1 cellular context compared by ENCODE assay signal in genomic region chr22:35627267-35628041, GRCh38.
A peak's percentile ranks its signal among the peaks of the same experiment; 100 is the strongest.
TF ChIP-seq lines count a peak whose summit lies in the region.

No MANE protein-coding gene starts in this region.

TF ChIP-seq in HepG2, 621 proteins besides CTCF, POLR2A, EP300 and RAD21 (continued from another document and continues in another):
- TF ChIP-seq ARID4A (CRISPR knock-in tag; IDR thresholded peaks at IDR 0.05; ENCODE audit: borderline replicate concordance) (peak; percentile 50; the same call in 1 of the 2 replicates), ZNF619 (CRISPR knock-in tag; IDR thresholded peaks at IDR 0.05) (no peak), ZNF501 (CRISPR knock-in tag; IDR thresholded peaks at IDR 0.05) (peak; percentile 73), E2F2 (CRISPR knock-in tag; IDR thresholded peaks at IDR 0.05; ENCODE audit: borderline replicate concordance) (peak; percentile 58; the same call in 1 of the 2 replicates), LCORL (IDR thresholded peaks at IDR 0.05) (no peak), LCORL (CRISPR knock-in tag; IDR thresholded peaks at IDR 0.05) (peak; percentile 73), SNAPC2 (CRISPR knock-in tag; IDR thresholded peaks at IDR 0.05) (0 out of 2 replicates have a peak, but pooled peaks have one; percentile 22), ZNF790 (CRISPR knock-in tag; IDR thresholded peaks at IDR 0.05; ENCODE audit: borderline replicate concordance) (no peak), MYC (CRISPR knock-in tag; IDR thresholded peaks at IDR 0.05; ENCODE audit: borderline replicate concordance) (peak; percentile 43; the same call in 1 of the 2 replicates), GPBP1L1 (CRISPR knock-in tag; IDR thresholded peaks at IDR 0.05) (no peak), ZNF10 (CRISPR knock-in tag; IDR thresholded peaks at IDR 0.05; ENCODE audit: borderline replicate concordance, low read depth) (no peak), SALL2 (CRISPR knock-in tag; IDR thresholded peaks at IDR 0.05) (0 out of 2 replicates have a peak, but pooled peaks have one; percentile 39), NRL (CRISPR knock-in tag; IDR thresholded peaks at IDR 0.05; ENCODE audit: borderline replicate concordance) (peak; percentile 68; the same call in 1 of the 2 replicates), POLR2G (IDR thresholded peaks at IDR 0.05; ENCODE audit: low read depth, low read length) (peak; percentile 35; the same call in 1 of the 2 replicates), RXRB (CRISPR knock-in tag; IDR thresholded peaks at IDR 0.05; ENCODE audit: borderline replicate concordance) (0 out of 2 replicates have a peak, but pooled peaks have one; percentile 28), FOXC1 (CRISPR knock-in tag; IDR thresholded peaks at IDR 0.05; ENCODE audit: borderline replicate concordance) (peak; percentile 59; the same call in 1 of the 2 replicates), HIC2 (CRISPR knock-in tag; IDR thresholded peaks at IDR 0.05; ENCODE audit: low read depth) (peak; percentile 33; the same call in 1 of the 2 replicates), ZNF20 (CRISPR knock-in tag; IDR thresholded peaks at IDR 0.05) (no peak), ZNF205 (CRISPR knock-in tag; IDR thresholded peaks at IDR 0.05) (no peak), MTERF4 (CRISPR knock-in tag; IDR thresholded peaks at IDR 0.05) (no peak), ZFAT (CRISPR knock-in tag; conservative IDR thresholded peaks at IDR 0.05) (no peak), ZMAT3 (CRISPR knock-in tag; conservative IDR thresholded peaks at IDR 0.05) (no peak), PITX1 (CRISPR knock-in tag; IDR thresholded peaks at IDR 0.05) (no peak), RFX5 (IDR thresholded peaks at IDR 0.05; ENCODE audit: low read depth, low read length) (peak; percentile 91), CC2D1A (CRISPR knock-in tag; IDR thresholded peaks at IDR 0.05) (0 out of 2 replicates have a peak, but pooled peaks have one; percentile 56), ZNF34 (CRISPR knock-in tag; IDR thresholded peaks at IDR 0.05; ENCODE audit: borderline replicate concordance) (no peak), TAF1 (CRISPR knock-in tag; IDR thresholded peaks at IDR 0.05) (peak; percentile 41; the same call in 1 of the 2 replicates), ZBTB39 (CRISPR knock-in tag; IDR thresholded peaks at IDR 0.05) (no peak), ZNF335 (CRISPR knock-in tag; IDR thresholded peaks at IDR 0.05) (peak; percentile 94), ZKSCAN1 (IDR thresholded peaks at IDR 0.05; ENCODE audit: low read length) (no peak), ZNF274 (CRISPR knock-in tag; IDR thresholded peaks at IDR 0.05) (peak; percentile 59; the same call in 1 of the 2 replicates), ZBTB21 (CRISPR knock-in tag; IDR thresholded peaks at IDR 0.05) (no peak)
- TF ChIP-seq, protein P1, sequence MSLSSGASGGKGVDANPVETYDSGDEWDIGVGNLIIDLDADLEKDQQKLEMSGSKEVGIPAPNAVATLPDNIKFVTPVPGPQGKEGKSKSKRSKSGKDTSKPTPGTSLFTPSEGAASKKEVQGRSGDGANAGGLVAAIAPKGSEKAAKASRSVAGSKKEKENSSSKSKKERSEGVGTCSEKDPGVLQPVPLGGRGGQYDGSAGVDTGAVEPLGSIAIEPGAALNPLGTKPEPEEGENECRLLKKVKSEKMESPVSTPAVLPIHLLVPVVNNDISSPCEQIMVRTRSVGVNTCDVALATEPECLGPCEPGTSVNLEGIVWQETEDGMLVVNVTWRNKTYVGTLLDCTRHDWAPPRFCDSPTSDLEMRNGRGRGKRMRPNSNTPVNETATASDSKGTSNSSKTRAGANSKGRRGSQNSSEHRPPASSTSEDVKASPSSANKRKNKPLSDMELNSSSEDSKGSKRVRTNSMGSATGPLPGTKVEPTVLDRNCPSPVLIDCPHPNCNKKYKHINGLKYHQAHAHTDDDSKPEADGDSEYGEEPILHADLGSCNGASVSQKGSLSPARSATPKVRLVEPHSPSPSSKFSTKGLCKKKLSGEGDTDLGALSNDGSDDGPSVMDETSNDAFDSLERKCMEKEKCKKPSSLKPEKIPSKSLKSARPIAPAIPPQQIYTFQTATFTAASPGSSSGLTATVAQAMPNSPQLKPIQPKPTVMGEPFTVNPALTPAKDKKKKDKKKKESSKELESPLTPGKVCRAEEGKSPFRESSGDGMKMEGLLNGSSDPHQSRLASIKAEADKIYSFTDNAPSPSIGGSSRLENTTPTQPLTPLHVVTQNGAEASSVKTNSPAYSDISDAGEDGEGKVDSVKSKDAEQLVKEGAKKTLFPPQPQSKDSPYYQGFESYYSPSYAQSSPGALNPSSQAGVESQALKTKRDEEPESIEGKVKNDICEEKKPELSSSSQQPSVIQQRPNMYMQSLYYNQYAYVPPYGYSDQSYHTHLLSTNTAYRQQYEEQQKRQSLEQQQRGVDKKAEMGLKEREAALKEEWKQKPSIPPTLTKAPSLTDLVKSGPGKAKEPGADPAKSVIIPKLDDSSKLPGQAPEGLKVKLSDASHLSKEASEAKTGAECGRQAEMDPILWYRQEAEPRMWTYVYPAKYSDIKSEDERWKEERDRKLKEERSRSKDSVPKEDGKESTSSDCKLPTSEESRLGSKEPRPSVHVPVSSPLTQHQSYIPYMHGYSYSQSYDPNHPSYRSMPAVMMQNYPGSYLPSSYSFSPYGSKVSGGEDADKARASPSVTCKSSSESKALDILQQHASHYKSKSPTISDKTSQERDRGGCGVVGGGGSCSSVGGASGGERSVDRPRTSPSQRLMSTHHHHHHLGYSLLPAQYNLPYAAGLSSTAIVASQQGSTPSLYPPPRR (CRISPR knock-in tag; IDR thresholded peaks at IDR 0.05; ENCODE audit: borderline replicate concordance) = 0 out of 2 replicates have a peak, but pooled peaks have one; percentile 7
- TF ChIP-seq, protein P2, sequence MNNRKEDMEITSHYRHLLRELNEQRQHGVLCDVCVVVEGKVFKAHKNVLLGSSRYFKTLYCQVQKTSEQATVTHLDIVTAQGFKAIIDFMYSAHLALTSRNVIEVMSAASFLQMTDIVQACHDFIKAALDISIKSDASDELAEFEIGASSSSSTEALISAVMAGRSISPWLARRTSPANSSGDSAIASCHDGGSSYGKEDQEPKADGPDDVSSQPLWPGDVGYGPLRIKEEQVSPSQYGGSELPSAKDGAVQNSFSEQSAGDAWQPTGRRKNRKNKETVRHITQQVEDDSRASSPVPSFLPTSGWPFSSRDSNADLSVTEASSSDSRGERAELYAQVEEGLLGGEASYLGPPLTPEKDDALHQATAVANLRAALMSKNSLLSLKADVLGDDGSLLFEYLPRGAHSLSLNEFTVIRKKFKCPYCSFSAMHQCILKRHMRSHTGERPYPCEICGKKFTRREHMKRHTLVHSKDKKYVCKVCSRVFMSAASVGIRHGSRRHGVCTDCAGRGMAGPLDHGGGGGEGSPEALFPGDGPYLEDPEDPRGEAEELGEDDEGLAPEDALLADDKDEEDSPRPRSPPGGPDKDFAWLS (CRISPR knock-in tag; IDR thresholded peaks at IDR 0.05; ENCODE audit: borderline replicate concordance) = no peak
- TF ChIP-seq, protein P3, sequence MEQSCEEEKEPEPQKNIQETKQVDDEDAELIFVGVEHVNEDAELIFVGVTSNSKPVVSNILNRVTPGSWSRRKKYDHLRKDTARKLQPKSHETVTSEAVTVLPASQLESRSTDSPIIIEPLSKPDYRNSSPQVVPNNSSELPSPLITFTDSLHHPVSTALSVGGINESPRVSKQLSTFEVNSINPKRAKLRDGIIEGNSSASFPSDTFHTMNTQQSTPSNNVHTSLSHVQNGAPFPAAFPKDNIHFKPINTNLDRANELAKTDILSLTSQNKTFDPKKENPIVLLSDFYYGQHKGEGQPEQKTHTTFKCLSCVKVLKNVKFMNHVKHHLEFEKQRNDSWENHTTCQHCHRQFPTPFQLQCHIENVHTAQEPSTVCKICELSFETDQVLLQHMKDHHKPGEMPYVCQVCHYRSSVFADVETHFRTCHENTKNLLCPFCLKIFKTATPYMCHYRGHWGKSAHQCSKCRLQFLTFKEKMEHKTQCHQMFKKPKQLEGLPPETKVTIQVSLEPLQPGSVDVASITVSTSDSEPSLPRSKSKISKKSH (CRISPR knock-in tag; IDR thresholded peaks at IDR 0.05; ENCODE audit: borderline replicate concordance) = 0 out of 2 replicates have a peak, but pooled peaks have one; percentile 26
- TF ChIP-seq, protein P4, sequence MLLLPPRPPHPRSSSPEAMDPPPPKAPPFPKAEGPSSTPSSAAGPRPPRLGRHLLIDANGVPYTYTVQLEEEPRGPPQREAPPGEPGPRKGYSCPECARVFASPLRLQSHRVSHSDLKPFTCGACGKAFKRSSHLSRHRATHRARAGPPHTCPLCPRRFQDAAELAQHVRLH (CRISPR knock-in tag; IDR thresholded peaks at IDR 0.05; ENCODE audit: borderline replicate concordance, low read depth) = 0 out of 2 replicates have a peak, but pooled peaks have one; percentile 42
